8 cellular contexts compared by ENCODE assay signal in genomic region chr9:95073042-95073607, GRCh38.
A peak's percentile ranks its signal among the peaks of the same experiment; 100 is the strongest.
DNase-seq lines count a peak whose midpoint lies in the region; ATAC-seq and TF ChIP-seq lines count a peak whose summit lies in the region.

No MANE protein-coding gene starts in this region.

- no peak overlapping the region for H3K27ac Mint-ChIP-seq in GM23338
- no peak overlapping the region for H3K27ac Mint-ChIP-seq in WTC11
- no peak overlapping the region for H3K27ac Mint-ChIP-seq in naive thymus-derived CD4-positive, alpha-beta T cell
- H3K27ac Mint-ChIP-seq in activated T-helper 2 cell treated with anti-CD3 and anti-CD28 coated beads, Interferon-gamma antibody, Interleukin-2, Interleukin-4, amounts not matched to agents 10 μg/mL and 5 μg/mL and 100 μg/mL, durations not matched to agents 14 hours and 24 hours and 36 hours = no peak overlapping the region

- H4K20me1 ChIP-seq in GM23338 (replicated peaks; ENCODE audit: insufficient read depth) (no peaks in the 10 kb centered on the region; the same call in 1 of the 2 replicates), smooth muscle cell (ENCODE audit: low read depth) (peaks cover 100% of the 10 kb centered on the region)

- H3K4me1 Mint-ChIP-seq in GM23338 (peaks cover 25% of the 10 kb centered on the region), WTC11 (peaks cover 30% of the 10 kb centered on the region)
- H3K4me1 Mint-ChIP-seq in naive thymus-derived CD4-positive, alpha-beta T cell = no peaks in the 10 kb centered on the region
- no peaks in the 10 kb centered on the region for H3K4me1 Mint-ChIP-seq in activated T-helper 2 cell treated with anti-CD3 and anti-CD28 coated beads, Interferon-gamma antibody, Interleukin-2, Interleukin-4, amounts not matched to agents 10 μg/mL and 5 μg/mL and 100 μg/mL, durations not matched to agents 14 hours and 24 hours and 36 hours (ENCODE audit: low read depth)

- H3K4me2 ChIP-seq in GM23338 (no peak overlapping the region), smooth muscle cell (no peak overlapping the region)

- H3K4me1 ChIP-seq in GM23338 (ENCODE audit: insufficient read depth) (peaks cover 15% of the 10 kb centered on the region), smooth muscle cell (ENCODE audit: low read depth) (peaks cover 14% of the 10 kb centered on the region)
- no peaks in the 10 kb centered on the region for H3K4me1 ChIP-seq in naive thymus-derived CD4-positive, alpha-beta T cell (ENCODE audit: control insufficient read depth in 2 of 2, insufficient read depth in 2 of 2, low read length in 2 of 2)

- H3F3A ChIP-seq in GM23338 (replicated peaks; ENCODE audit: low read depth) (no peaks in the 10 kb centered on the region), smooth muscle cell (ENCODE audit: low read depth) (peaks cover 16% of the 10 kb centered on the region)

- H2AFZ ChIP-seq in GM23338 (no peak overlapping the region), smooth muscle cell (ENCODE audit: low read depth) (no peak overlapping the region)

- H3K27ac ChIP-seq in GM23338 (ENCODE audit: low read depth) (no peak overlapping the region), smooth muscle cell (ENCODE audit: low read depth) (peak overlapping the region; percentile 78)
- no peak overlapping the region for H3K27ac ChIP-seq in naive thymus-derived CD4-positive, alpha-beta T cell (ENCODE audit: low read depth, low read length)

- intact Hi-C loops in left ventricle myocardium superior (cut with micrococcal nuclease) = no loop called here
- intact Hi-C loops in naive thymus-derived CD4-positive, alpha-beta T cell (cut with micrococcal nuclease) = no loop called here
- intact Hi-C loops in activated T-helper 2 cell treated with anti-CD3 and anti-CD28 coated beads, Interferon-gamma antibody, Interleukin-2, Interleukin-4, amounts not matched to agents 10 μg/mL and 5 μg/mL and 100 μg/mL, durations not matched to agents 14 hours and 24 hours and 36 hours (cut with micrococcal nuclease) = no loop called here

- CTCF ChIA-PET in WTC11 (lab: Charles Lee) = interaction anchor here (0.8 to 2.1 kb wide), 20 partner anchors 11 to 404 kb away, joined by 3 to 18 read pairs (median 4); no protein-coding TSS in a partner anchor
- CTCF ChIA-PET in naive thymus-derived CD4-positive, alpha-beta T cell (lab: Charles Lee) = interaction anchor here (0.7 kb wide), 1 partner anchor 1965 kb away, joined by 3 read pairs; no protein-coding TSS in a partner anchor

- H3K36me3 ChIP-seq in GM23338 (ENCODE audit: insufficient read depth) (no peaks in the 10 kb centered on the region), smooth muscle cell (ENCODE audit: low read depth) (peaks cover 4% of the 10 kb centered on the region)
- no peaks in the 10 kb centered on the region for H3K36me3 ChIP-seq in naive thymus-derived CD4-positive, alpha-beta T cell (ENCODE audit: control insufficient read depth in 2 of 3, insufficient read depth in 3 of 3, low read length in 3 of 3)

- no peak overlapping the region for H3K4me3 Mint-ChIP-seq in GM23338
- H3K4me3 Mint-ChIP-seq in WTC11 = no peak overlapping the region
- H3K4me3 Mint-ChIP-seq in naive thymus-derived CD4-positive, alpha-beta T cell = no peak overlapping the region
- H3K4me3 Mint-ChIP-seq in activated T-helper 2 cell treated with anti-CD3 and anti-CD28 coated beads, Interferon-gamma antibody, Interleukin-2, Interleukin-4, amounts not matched to agents 10 μg/mL and 5 μg/mL and 100 μg/mL, durations not matched to agents 14 hours and 24 hours and 36 hours (ENCODE audit: low read depth) = no peak overlapping the region

- DNase-seq in GM23338 (ENCODE audit: low spot score) = peak; percentile 67
- peak; percentile 47 for DNase-seq in WTC11 (ENCODE audit: low spot score)
- peak; percentile 34 for DNase-seq in left ventricle myocardium superior
- DNase-seq in smooth muscle cell (lab: John Stamatoyannopoulos, UW; ENCODE audit: unreplicated experiment) = no peak
- DNase-seq in DMS79 (lab: John Stamatoyannopoulos, UW) = no peak
- no peak for DNase-seq in naive thymus-derived CD4-positive, alpha-beta T cell
- DNase-seq in activated T-helper 2 cell treated with anti-CD3 and anti-CD28 coated beads, Interferon-gamma antibody, Interleukin-2, Interleukin-4, amounts not matched to agents 10 μg/mL and 5 μg/mL and 100 μg/mL, durations not matched to agents 14 hours and 24 hours and 36 hours (ENCODE audit: low spot score) = no peak

- peak; percentile 37 to 68 for TF ChIP-seq CTCF in GM23338 (conservative IDR thresholded peaks at IDR 0.05; ENCODE audit: low read depth in 2 of 2)
- no peak for TF ChIP-seq CTCF in WTC11 (IDR thresholded peaks at IDR 0.05)
- TF ChIP-seq CTCF in smooth muscle cell (IDR thresholded peaks at IDR 0.05; ENCODE audit: borderline replicate concordance, insufficient read depth, poor library complexity, severe bottlenecking) = no peak

- no peaks in the 10 kb centered on the region for H3K9me3 Mint-ChIP-seq in GM23338
- H3K9me3 Mint-ChIP-seq in WTC11 = no peaks in the 10 kb centered on the region
- no peaks in the 10 kb centered on the region for H3K9me3 Mint-ChIP-seq in naive thymus-derived CD4-positive, alpha-beta T cell
- H3K9me3 Mint-ChIP-seq in activated T-helper 2 cell treated with anti-CD3 and anti-CD28 coated beads, Interferon-gamma antibody, Interleukin-2, Interleukin-4, amounts not matched to agents 10 μg/mL and 5 μg/mL and 100 μg/mL, durations not matched to agents 14 hours and 24 hours and 36 hours = no peaks in the 10 kb centered on the region

- POLR2A ChIA-PET in WTC11 (lab: Charles Lee) = no interaction called here
- POLR2A ChIA-PET in naive thymus-derived CD4-positive, alpha-beta T cell (lab: Charles Lee) = interaction anchor here (0.7 kb wide), 1 partner anchor 67 kb away, joined by 3 read pairs; no protein-coding TSS in a partner anchor

- 95% methylated on average over 18 of the region's 18 CpGs for WGBS in smooth muscle cell (ENCODE audit: low lambda C conversion rate)

- ATAC-seq in GM23338 = peak; percentile 93
- ATAC-seq in WTC11 = peak; percentile 91
- ATAC-seq in left ventricle myocardium superior = peak; percentile 11
- ATAC-seq in HG02884 (IDR thresholded peaks at IDR 0.05; ENCODE audit: unreplicated experiment) = no peak
- no peak for ATAC-seq in naive thymus-derived CD4-positive, alpha-beta T cell

- no peaks in the 10 kb centered on the region for H3K27me3 ChIP-seq in GM23338 (ENCODE audit: insufficient read depth)
- H3K27me3 ChIP-seq in smooth muscle cell (ENCODE audit: low read depth) = no peaks in the 10 kb centered on the region
- no peaks in the 10 kb centered on the region for H3K27me3 ChIP-seq in naive thymus-derived CD4-positive, alpha-beta T cell (ENCODE audit: control insufficient read depth in 2 of 2, insufficient read depth in 2 of 2, low read length in 2 of 2)

- H3K79me2 ChIP-seq in GM23338 (replicated peaks; ENCODE audit: insufficient read depth) (no peaks in the 10 kb centered on the region), smooth muscle cell (ENCODE audit: low read depth) (peaks cover 100% of the 10 kb centered on the region)

- H3K4me3 ChIP-seq in GM23338 = no peak overlapping the region
- H3K4me3 ChIP-seq in smooth muscle cell = no peak overlapping the region
- no peak overlapping the region for H3K4me3 ChIP-seq in naive thymus-derived CD4-positive, alpha-beta T cell (ENCODE audit: low read length)

- H3K27me3 Mint-ChIP-seq in GM23338 (ENCODE audit: insufficient read depth, low read depth, poor library complexity) = peaks cover 8% of the 10 kb centered on the region
- no peaks in the 10 kb centered on the region for H3K27me3 Mint-ChIP-seq in WTC11 (ENCODE audit: low read depth)
- no peaks in the 10 kb centered on the region for H3K27me3 Mint-ChIP-seq in naive thymus-derived CD4-positive, alpha-beta T cell
- no peaks in the 10 kb centered on the region for H3K27me3 Mint-ChIP-seq in activated T-helper 2 cell treated with anti-CD3 and anti-CD28 coated beads, Interferon-gamma antibody, Interleukin-2, Interleukin-4, amounts not matched to agents 10 μg/mL and 5 μg/mL and 100 μg/mL, durations not matched to agents 14 hours and 24 hours and 36 hours (ENCODE audit: low read depth)

- H3K9me3 ChIP-seq in smooth muscle cell (replicated peaks; ENCODE audit: low read depth) = no peaks in the 10 kb centered on the region
- no peaks in the 10 kb centered on the region for H3K9me3 ChIP-seq in naive thymus-derived CD4-positive, alpha-beta T cell (ENCODE audit: control insufficient read depth in 2 of 3, low read length in 3 of 3)

- no peaks in the 10 kb centered on the region for H3K36me3 Mint-ChIP-seq in GM23338 (ENCODE audit: low read depth)
- no peaks in the 10 kb centered on the region for H3K36me3 Mint-ChIP-seq in WTC11
- peaks cover 0 to 13% (median 0%) of the 10 kb centered on the region in 5 donors for H3K36me3 Mint-ChIP-seq in naive thymus-derived CD4-positive, alpha-beta T cell
- no peaks in the 10 kb centered on the region for H3K36me3 Mint-ChIP-seq in activated T-helper 2 cell treated with anti-CD3 and anti-CD28 coated beads, Interferon-gamma antibody, Interleukin-2, Interleukin-4, amounts not matched to agents 10 μg/mL and 5 μg/mL and 100 μg/mL, durations not matched to agents 14 hours and 24 hours and 36 hours (ENCODE audit: low read depth)

- no peaks in the 10 kb centered on the region for H3K9me2 ChIP-seq in GM23338 (ENCODE audit: insufficient read depth)

- H3K9ac ChIP-seq in smooth muscle cell (ENCODE audit: low read depth) = no peak overlapping the region

TF ChIP-seq in GM23338, 12 proteins besides CTCF, POLR2A, EP300 and RAD21 (continues in another document):
- no peak for TF ChIP-seq POLR2AphosphoS5 (IDR thresholded peaks at IDR 0.05; ENCODE audit: low read depth)

TF ChIP-seq in WTC11, 78 proteins besides CTCF, POLR2A, EP300 and RAD21 (continues in another document):
- TF ChIP-seq, protein P1, sequence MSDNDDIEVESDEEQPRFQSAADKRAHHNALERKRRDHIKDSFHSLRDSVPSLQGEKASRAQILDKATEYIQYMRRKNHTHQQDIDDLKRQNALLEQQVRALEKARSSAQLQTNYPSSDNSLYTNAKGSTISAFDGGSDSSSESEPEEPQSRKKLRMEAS (CRISPR knock-in tag; IDR thresholded peaks at IDR 0.05) = peak; percentile 47; the same call in 1 of the 2 replicates
- no peak for TF ChIP-seq ATF2 (CRISPR knock-in tag; IDR thresholded peaks at IDR 0.05; ENCODE audit: borderline replicate concordance, low read depth)

Comparison
In these comparisons a context has a peak if more than half of its experiments do, and no peak if none do; other contexts are left out.
1. ATAC-seq: peak in GM23338 (single experiment), WTC11 (single experiment) and left ventricle myocardium superior (single experiment); none in HG02884 (single experiment) and naive thymus-derived CD4-positive, alpha-beta T cell (single experiment).
2. DNase-seq: peak in GM23338 (single experiment), WTC11 (single experiment) and left ventricle myocardium superior (single experiment); none in smooth muscle cell (single experiment), DMS79 (single experiment), naive thymus-derived CD4-positive, alpha-beta T cell (0 of 9) and activated T-helper 2 cell treated with anti-CD3 and anti-CD28 coated beads, Interferon-gamma antibody, Interleukin-2, Interleukin-4, amounts not matched to agents 10 μg/mL and 5 μg/mL and 100 μg/mL, durations not matched to agents 14 hours and 24 hours and 36 hours (single experiment).
3. CTCF ChIP-seq: peak in GM23338 (2 of 2); none in WTC11 (single experiment) and smooth muscle cell (single experiment).